ENCODE assay signal across 28 cellular contexts in genomic region chr3:58519668-58520402, GRCh38. TPM values are rescaled to one million over a fixed set of nuclear protein-coding genes. Genes with fewer than 3 reads are reported as not detected.
DNase-seq lines count a peak whose midpoint lies in the region; ATAC-seq, FAIRE-seq and TF ChIP-seq lines count a peak whose summit lies in the region.
"Had no signal": no experiment of that assay in that cellular context is flagged by ENCODE, and none has a peak within 500 bp of the region (broad histone marks: within the 10 kb centered on the region; RNA-seq: fewer than 3 reads in every experiment).

No MANE protein-coding gene starts in this region.

- H3K4me3 ChIP-seq in WERI-Rb-1 (ENCODE audit: low read depth, low read length) (no peak overlapping the region), HepG2 (replicated peaks in 1 of 3; ENCODE audit: insufficient read depth in 1 of 3, low read depth in 2 of 3, low read length in 3 of 3) (0 out of 6 replicates have a peak overlapping the region, but pooled peaks of 2 of the 3 experiments have one; percentile 4 to 15), left ventricle myocardium inferior (no peak overlapping the region)
- H3K4me3 ChIP-seq: A549; BLaER1 treated with 17β-estradiol and CSF1 and Interleukin-3, amounts not matched to agents 10 nM and 100 nM; GM12878; PC-9; SJSA1 had no signal

- peak overlapping the region; percentile 76 for H3K27ac ChIP-seq in WERI-Rb-1
- peak overlapping the region; percentile 88 for H3K27ac ChIP-seq in HepG2 (ENCODE audit: extremely low read length, insufficient read depth, low read length)
- H3K27ac ChIP-seq in left ventricle myocardium inferior (replicated peaks): no peak overlapping the region
- H3K27ac ChIP-seq: A549; BLaER1 treated with 17β-estradiol and CSF1 and Interleukin-3, amounts not matched to agents 10 nM and 100 nM; PC-9; SJSA1 had no signal

- H4K20me1 ChIP-seq in HepG2 (ENCODE audit: insufficient read depth, low read length): no peaks in the 10 kb centered on the region
- H4K20me1 ChIP-seq: BLaER1 treated with 17β-estradiol and CSF1 and Interleukin-3, amounts not matched to agents 10 nM and 100 nM had no signal

- peak in 1 of 2 experiments; percentile 40; a peak in 2 of 4 replicates for TF ChIP-seq POLR2A in HepG2 (IDR thresholded peaks at IDR 0.05; ENCODE audit: insufficient read depth in 1 of 2, low read depth in 2 of 2, low read length in 2 of 2)

- H3K36me3 ChIP-seq in WERI-Rb-1 (no peaks in the 10 kb centered on the region), HepG2 (replicated peaks in 1 of 2; ENCODE audit: control insufficient read depth in 1 of 2, insufficient read depth in 2 of 2, low read length in 2 of 2) (peaks cover 6 to 17% of the 10 kb centered on the region in 2 experiments), left ventricle myocardium inferior (peaks cover 96% of the 10 kb centered on the region)
- H3K36me3 ChIP-seq: BLaER1 treated with 17β-estradiol and CSF1 and Interleukin-3, amounts not matched to agents 10 nM and 100 nM; SJSA1 had no signal

- in situ Hi-C loops in HepG2 (cut with HindIII; ENCODE audit: extremely low pct_ligation_motif_present, low pct_unique_long_range_greater_than_20kb): no loop called here

- H3K4me1 ChIP-seq in HepG2 (ENCODE audit: insufficient read depth, low read length) (peaks cover 82% of the 10 kb centered on the region), left ventricle myocardium inferior (no peaks in the 10 kb centered on the region)
- H3K4me1 ChIP-seq: SJSA1 had no signal

- no peaks in the 10 kb centered on the region for H3K36me3 Mint-ChIP-seq in glutamatergic neuron (ENCODE audit: unreplicated experiment)
- H3K36me3 Mint-ChIP-seq in progenitor cell of endocrine pancreas (ENCODE audit: insufficient read depth): no peaks in the 10 kb centered on the region

- H3K4me2 ChIP-seq in HepG2 (ENCODE audit: low read depth, low read length): peak overlapping the region; percentile 77
- H3K4me2 ChIP-seq: A549, PC-9 had no signal

- H3K4me1 Mint-ChIP-seq in glutamatergic neuron (ENCODE audit: low read depth, unreplicated experiment) (peaks cover 26% of the 10 kb centered on the region), progenitor cell of endocrine pancreas (ENCODE audit: low read depth) (peaks cover 35% of the 10 kb centered on the region)

- no peak for TF ChIP-seq CTCF in WERI-Rb-1 (IDR thresholded peaks at IDR 0.05; ENCODE audit: low read depth, low read length)
- no peak for TF ChIP-seq CTCF in glutamatergic neuron (IDR thresholded peaks at IDR 0.05; ENCODE audit: partially characterized antibody, unreplicated experiment)
- TF ChIP-seq CTCF in HepG2 (CRISPR knock-in tag; IDR thresholded peaks at IDR 0.05): no peak
- TF ChIP-seq CTCF in progenitor cell of endocrine pancreas (IDR thresholded peaks at IDR 0.05; ENCODE audit: unreplicated experiment): no peak
- TF ChIP-seq CTCF in left ventricle myocardium inferior (IDR thresholded peaks at IDR 0.05; ENCODE audit: borderline replicate concordance): no peak

- FAIRE-seq in HepG2 (lab: Jason Lieb, UNC): peak; percentile 87
- FAIRE-seq: A549, GM12878, H54 had no signal

- CTCF ChIA-PET in HepG2 (lab: Yijun Ruan, JAX; ENCODE audit: low intra/inter-chr PET ratio, low total read pairs): interaction anchor here (0.8 to 1.5 kb wide), 2 partner anchors 13 to 56 kb away, joined by 3 to 5 read pairs; no protein-coding TSS in a partner anchor

- H3K9me3 Mint-ChIP-seq in glutamatergic neuron (ENCODE audit: unreplicated experiment) (peaks cover 7% of the 10 kb centered on the region), progenitor cell of endocrine pancreas (ENCODE audit: low read depth) (no peaks in the 10 kb centered on the region)
- H3K9me3 Mint-ChIP-seq: CD4-positive, alpha-beta T cell had no signal

- H3K27me3 ChIP-seq in WERI-Rb-1 (ENCODE audit: insufficient read depth, low read depth, severe bottlenecking) (no peaks in the 10 kb centered on the region), HepG2 (ENCODE audit: control insufficient read depth in 1 of 2, insufficient read depth in 2 of 2, low read length in 2 of 2) (no peaks in the 10 kb centered on the region), left ventricle myocardium inferior (ENCODE audit: low read depth) (no peaks in the 10 kb centered on the region)
- H3K27me3 ChIP-seq: BLaER1 treated with 17β-estradiol and CSF1 and Interleukin-3, amounts not matched to agents 10 nM and 100 nM; SJSA1 had no signal

- POLR2A ChIA-PET in HepG2 (lab: Yijun Ruan, JAX): interaction anchor here (0.8 to 3.0 kb wide), 12 partner anchors 9 to 213 kb away, joined by 3 to 33 read pairs (median 5); partner anchors contain the start of genes ACOX2 and KCTD6

- H3K27me3 Mint-ChIP-seq in glutamatergic neuron (ENCODE audit: unreplicated experiment) (peaks cover 10% of the 10 kb centered on the region), progenitor cell of endocrine pancreas (no peaks in the 10 kb centered on the region)
- H3K27me3 Mint-ChIP-seq: CD4-positive, alpha-beta T cell had no signal

- peak overlapping the region; percentile 40; the same call in 1 of the 2 replicates for H3K9ac ChIP-seq in HepG2 (ENCODE audit: insufficient read depth, low read depth, low read length)
- H3K9ac ChIP-seq: BLaER1 treated with 17β-estradiol and CSF1 and Interleukin-3, amounts not matched to agents 10 nM and 100 nM had no signal

- H3K27ac Mint-ChIP-seq in glutamatergic neuron (ENCODE audit: unreplicated experiment) (peak overlapping the region; percentile 12), progenitor cell of endocrine pancreas (peak overlapping the region; percentile 53)
- H3K27ac Mint-ChIP-seq: CD4-positive, alpha-beta T cell had no signal

- H2AFZ ChIP-seq in HepG2 (ENCODE audit: low read length): no peak overlapping the region
- H2AFZ ChIP-seq: PC-9 had no signal

- no peak for DNase-seq in WERI-Rb-1
- DNase-seq in glutamatergic neuron: no peak
- DNase-seq in HepG2 (ENCODE audit: low spot score): peak; percentile 61
- DNase-seq in progenitor cell of endocrine pancreas (ENCODE audit: low spot score, unreplicated experiment): no peak
- no peak for DNase-seq in activated gamma-delta T cell (lab: John Stamatoyannopoulos, UW)
- DNase-seq in left ventricle myocardium inferior: no peak
- no peak for DNase-seq in NCI-H187 (lab: John Stamatoyannopoulos, UW)
- DNase-seq: AML-193; CD4-positive, alpha-beta T cell; DMS79; EL; GDM1; Karpas-422; NCI-H1105; NCI-H1436 treated with DMSO at 0.1 percent for 48 hours; NCI-H1930; NCI-H2107; NCI-H774; NK-92 treated with Interleukin-12 subunit alpha and Interleukin-12 subunit beta, amount 100 ng/mL, for 24 hours; PC-9; Right ventricle myocardium superior; RPMI8226 had no signal

- 23% methylated on average over 6 of the region's 6 CpGs for WGBS in HepG2 (ENCODE audit: low lambda C conversion rate)

- TF ChIP-seq RAD21 in HepG2 (CRISPR knock-in tag; IDR thresholded peaks at IDR 0.05): no peak

- no peaks in the 10 kb centered on the region for H3K79me2 ChIP-seq in HepG2 (ENCODE audit: insufficient read depth, low read length)

- ATAC-seq in HepG2 (peak; percentile 60), GM18861 (IDR thresholded peaks at IDR 0.05; ENCODE audit: unreplicated experiment) (no peak)

- intact Hi-C loops in HepG2 (cut with micrococcal nuclease; ENCODE audit: unreplicated experiment): loop anchor here (2.0 kb wide), 2 partner anchors 27 to 87 kb away; partner anchors contain the start of genes KCTD6 and PDHB
- intact Hi-C loops in left ventricle myocardium inferior (cut with micrococcal nuclease): no loop called here

- H3K9me3 ChIP-seq in WERI-Rb-1 (ENCODE audit: severe bottlenecking) (no peaks in the 10 kb centered on the region), HepG2 (ENCODE audit: low read length) (no peaks in the 10 kb centered on the region), left ventricle myocardium inferior (replicated peaks) (no peaks in the 10 kb centered on the region)
- H3K9me3 ChIP-seq: A549; BLaER1 treated with 17β-estradiol and CSF1 and Interleukin-3, amounts not matched to agents 10 nM and 100 nM; SJSA1 had no signal

- BruUV-seq in HepG2 (replicated peaks; lab: Mats Ljungman, UMichigan): no TSS peak

- TF ChIP-seq EP300 in HepG2 (IDR thresholded peaks at IDR 0.05; ENCODE audit: low read depth in 2 of 2, low read length in 2 of 2) (peak in 1 of 2 experiments; percentile 47; a peak in 2 of 4 replicates), HepG2 (CRISPR knock-in tag; IDR thresholded peaks at IDR 0.05; ENCODE audit: borderline replicate concordance) (no peak)

- H3K4me3 Mint-ChIP-seq in glutamatergic neuron (ENCODE audit: unreplicated experiment) (no peak overlapping the region), progenitor cell of endocrine pancreas (ENCODE audit: low read depth) (no peak overlapping the region)
- H3K4me3 Mint-ChIP-seq: CD4-positive, alpha-beta T cell had no signal

RNA-seq across cellular contexts. Expression of gene ACOX2, which starts 17.2 kb away (rescaled TPM):
- total RNA-seq in glutamatergic neuron (ENCODE audit: unreplicated experiment): 0.59 TPM
- total RNA-seq in HepG2 (2016; rRNA removed; fragmentation: Illumina TruSeq; extraction: Trizol): 41.1 and 42.6 TPM in 2 replicates
- 13.1 and 13.7 TPM in 2 replicates for total RNA-seq in HepG2 (2016; cell fraction: cytosol; rRNA removed; fragmentation: Illumina TruSeq; extraction: Trizol; ENCODE audit: low read depth)
- 39.0 and 39.8 TPM in 2 replicates for total RNA-seq in HepG2 (2016; cell fraction: insoluble cytoplasmic fraction; rRNA removed; fragmentation: Illumina TruSeq; extraction: Trizol)
- 18.6 and 20.4 TPM in 2 replicates for total RNA-seq in HepG2 (2016; cell fraction: membrane; rRNA removed; fragmentation: Illumina TruSeq; extraction: Trizol)
- total RNA-seq in HepG2 (2016; cell fraction: nucleus; rRNA removed; fragmentation: Illumina TruSeq; extraction: Trizol): 48.2 and 48.3 TPM in 2 replicates
- polyA plus RNA-seq in HepG2 (2011; rRNA removed): 98.5 and 105 TPM in 2 replicates
- 49.0 and 60.3 TPM in 2 replicates for polyA plus RNA-seq in HepG2 (2011; cell fraction: cytosol; rRNA removed)
- polyA plus RNA-seq in HepG2 (2011; cell fraction: nucleus; rRNA removed): 306 and 373 TPM in 2 replicates
- 29.8 and 60.1 TPM in 2 replicates for polyA plus RNA-seq in HepG2 (2012)
- 12.5 and 13.1 TPM in 2 replicates for polyA plus RNA-seq in HepG2 (2016; cell fraction: cytosol; fragmentation: Illumina TruSeq; extraction: Trizol; ENCODE audit: low read depth)
- polyA plus RNA-seq in HepG2 (2016; cell fraction: insoluble cytoplasmic fraction; fragmentation: Illumina TruSeq; extraction: Trizol; ENCODE audit: low read depth): 50.0 and 58.0 TPM in 2 replicates
- 16.6 and 17.1 TPM in 2 replicates for polyA plus RNA-seq in HepG2 (2016; cell fraction: membrane; fragmentation: Illumina TruSeq; extraction: Trizol; ENCODE audit: low read depth)
- 86.5 and 86.8 TPM in 2 replicates for polyA plus RNA-seq in HepG2 (2016; cell fraction: nucleus; fragmentation: Illumina TruSeq; extraction: Trizol; ENCODE audit: insufficient read depth, low read depth)
- 95.4 TPM in 1 of 2 replicates, not detected in the other for polyA minus RNA-seq in HepG2 (2011; rRNA and poly(A)+ RNA removed; ENCODE audit: low replicate concordance)
- 23.3 and 26.9 TPM in 2 replicates for polyA minus RNA-seq in HepG2 (2011; cell fraction: cytosol; rRNA and poly(A)+ RNA removed)
- 86.3 and 110 TPM in 2 replicates for polyA minus RNA-seq in HepG2 (2011; cell fraction: nucleus; rRNA and poly(A)+ RNA removed)
- total RNA-seq in progenitor cell of endocrine pancreas: 11.7 and 12.8 TPM in 2 replicates
- total RNA-seq in left ventricle myocardium inferior: 37.2 TPM
- total RNA-seq: CD4-positive, alpha-beta T cell; GM12878 had no signal

RNA-seq across cellular contexts. Expression of gene KCTD6, which starts 27.9 kb away (rescaled TPM):
- total RNA-seq in glutamatergic neuron (ENCODE audit: unreplicated experiment) (21.1 TPM), HepG2 (2016; rRNA removed; fragmentation: Illumina TruSeq; extraction: Trizol) (14.0 and 14.2 TPM in 2 replicates), progenitor cell of endocrine pancreas (14.8 TPM in 2 replicates), left ventricle myocardium inferior (6.2 TPM)
- 9.3 and 12.2 TPM in 2 replicates for total RNA-seq in HepG2 (2016; cell fraction: cytosol; rRNA removed; fragmentation: Illumina TruSeq; extraction: Trizol; ENCODE audit: low read depth)
- total RNA-seq in HepG2 (2016; cell fraction: insoluble cytoplasmic fraction; rRNA removed; fragmentation: Illumina TruSeq; extraction: Trizol): 13.2 and 17.0 TPM in 2 replicates
- 20.0 and 22.1 TPM in 2 replicates for total RNA-seq in HepG2 (2016; cell fraction: membrane; rRNA removed; fragmentation: Illumina TruSeq; extraction: Trizol)
- 12.3 and 13.2 TPM in 2 replicates for total RNA-seq in HepG2 (2016; cell fraction: nucleus; rRNA removed; fragmentation: Illumina TruSeq; extraction: Trizol)
- 12.0 and 13.4 TPM in 2 replicates for polyA plus RNA-seq in HepG2 (2011; rRNA removed)
- polyA plus RNA-seq in HepG2 (2011; cell fraction: cytosol; rRNA removed): 6.5 and 11.1 TPM in 2 replicates
- 7.0 and 14.1 TPM in 2 replicates for polyA plus RNA-seq in HepG2 (2011; cell fraction: nucleus; rRNA removed)
- polyA plus RNA-seq in HepG2 (2012): 10.7 and 12.1 TPM in 2 replicates
- polyA plus RNA-seq in HepG2 (2016; cell fraction: cytosol; fragmentation: Illumina TruSeq; extraction: Trizol; ENCODE audit: low read depth): 10.5 and 12.2 TPM in 2 replicates
- polyA plus RNA-seq in HepG2 (2016; cell fraction: insoluble cytoplasmic fraction; fragmentation: Illumina TruSeq; extraction: Trizol; ENCODE audit: low read depth): 19.5 and 23.9 TPM in 2 replicates
- polyA plus RNA-seq in HepG2 (2016; cell fraction: membrane; fragmentation: Illumina TruSeq; extraction: Trizol; ENCODE audit: low read depth): 17.5 and 18.4 TPM in 2 replicates
- 23.8 and 26.9 TPM in 2 replicates for polyA plus RNA-seq in HepG2 (2016; cell fraction: nucleus; fragmentation: Illumina TruSeq; extraction: Trizol; ENCODE audit: insufficient read depth, low read depth)
- polyA minus RNA-seq in HepG2 (2011; rRNA and poly(A)+ RNA removed; ENCODE audit: low replicate concordance): 3.9 and 8.0 TPM in 2 replicates
- polyA minus RNA-seq in HepG2 (2011; cell fraction: cytosol; rRNA and poly(A)+ RNA removed): 4.9 and 5.9 TPM in 2 replicates
- 7.3 and 17.8 TPM in 2 replicates for polyA minus RNA-seq in HepG2 (2011; cell fraction: nucleus; rRNA and poly(A)+ RNA removed)

RNA-seq across cellular contexts. Expression of gene FAM107A, which starts 57.4 kb away (rescaled TPM):
- total RNA-seq in glutamatergic neuron (ENCODE audit: unreplicated experiment): not detected
- not detected in 2 replicates for total RNA-seq in HepG2 (2016; rRNA removed; fragmentation: Illumina TruSeq; extraction: Trizol)
- total RNA-seq in HepG2 (2016; cell fraction: cytosol; rRNA removed; fragmentation: Illumina TruSeq; extraction: Trizol; ENCODE audit: low read depth): not detected in 2 replicates
- total RNA-seq in HepG2 (2016; cell fraction: insoluble cytoplasmic fraction; rRNA removed; fragmentation: Illumina TruSeq; extraction: Trizol): not detected in 2 replicates
- not detected in 2 replicates for total RNA-seq in HepG2 (2016; cell fraction: membrane; rRNA removed; fragmentation: Illumina TruSeq; extraction: Trizol)
- not detected in 2 replicates for total RNA-seq in HepG2 (2016; cell fraction: nucleus; rRNA removed; fragmentation: Illumina TruSeq; extraction: Trizol)
- polyA plus RNA-seq in HepG2 (2011; rRNA removed): not detected in 2 replicates
- not detected in 2 replicates for polyA plus RNA-seq in HepG2 (2011; cell fraction: cytosol; rRNA removed)
- polyA plus RNA-seq in HepG2 (2011; cell fraction: nucleus; rRNA removed): not detected in 2 replicates
- 0.13 and 0.62 TPM in 2 replicates for polyA plus RNA-seq in HepG2 (2012)
- polyA plus RNA-seq in HepG2 (2016; cell fraction: cytosol; fragmentation: Illumina TruSeq; extraction: Trizol; ENCODE audit: low read depth): not detected in 2 replicates
- polyA plus RNA-seq in HepG2 (2016; cell fraction: insoluble cytoplasmic fraction; fragmentation: Illumina TruSeq; extraction: Trizol; ENCODE audit: low read depth): not detected in 2 replicates
- polyA plus RNA-seq in HepG2 (2016; cell fraction: membrane; fragmentation: Illumina TruSeq; extraction: Trizol; ENCODE audit: low read depth): not detected in 2 replicates
- not detected in 2 replicates for polyA plus RNA-seq in HepG2 (2016; cell fraction: nucleus; fragmentation: Illumina TruSeq; extraction: Trizol; ENCODE audit: insufficient read depth, low read depth)
- polyA minus RNA-seq in HepG2 (2011; rRNA and poly(A)+ RNA removed; ENCODE audit: low replicate concordance): not detected in 2 replicates
- not detected in 2 replicates for polyA minus RNA-seq in HepG2 (2011; cell fraction: cytosol; rRNA and poly(A)+ RNA removed)
- not detected in 2 replicates for polyA minus RNA-seq in HepG2 (2011; cell fraction: nucleus; rRNA and poly(A)+ RNA removed)
- total RNA-seq in progenitor cell of endocrine pancreas: 0.09 TPM in 1 of 2 replicates, not detected in the other
- 115 TPM for total RNA-seq in left ventricle myocardium inferior
- total RNA-seq: CD4-positive, alpha-beta T cell; GM12878; PC-9; SJSA1 had no signal
- polyA plus RNA-seq: GM12878 had no signal

Comparison
In these comparisons a context has a peak if more than half of its experiments do, and no peak if none do; other contexts are left out.
1. H3K4me3 ChIP-seq: peak in HepG2 (2 of 3); none in WERI-Rb-1 (single experiment) and left ventricle myocardium inferior (single experiment).
2. RNA of gene FAM107A, which starts 57.4 kb away (total RNA-seq): 115 TPM in left ventricle myocardium inferior (single experiment); 0.09 TPM in progenitor cell of endocrine pancreas, not detected in glutamatergic neuron (single experiment) and not detected in HepG2; every median in the first group is over 100 times any median in the second.